ENCODE assay signal across 9 cellular contexts in the genomic region with DNA sequence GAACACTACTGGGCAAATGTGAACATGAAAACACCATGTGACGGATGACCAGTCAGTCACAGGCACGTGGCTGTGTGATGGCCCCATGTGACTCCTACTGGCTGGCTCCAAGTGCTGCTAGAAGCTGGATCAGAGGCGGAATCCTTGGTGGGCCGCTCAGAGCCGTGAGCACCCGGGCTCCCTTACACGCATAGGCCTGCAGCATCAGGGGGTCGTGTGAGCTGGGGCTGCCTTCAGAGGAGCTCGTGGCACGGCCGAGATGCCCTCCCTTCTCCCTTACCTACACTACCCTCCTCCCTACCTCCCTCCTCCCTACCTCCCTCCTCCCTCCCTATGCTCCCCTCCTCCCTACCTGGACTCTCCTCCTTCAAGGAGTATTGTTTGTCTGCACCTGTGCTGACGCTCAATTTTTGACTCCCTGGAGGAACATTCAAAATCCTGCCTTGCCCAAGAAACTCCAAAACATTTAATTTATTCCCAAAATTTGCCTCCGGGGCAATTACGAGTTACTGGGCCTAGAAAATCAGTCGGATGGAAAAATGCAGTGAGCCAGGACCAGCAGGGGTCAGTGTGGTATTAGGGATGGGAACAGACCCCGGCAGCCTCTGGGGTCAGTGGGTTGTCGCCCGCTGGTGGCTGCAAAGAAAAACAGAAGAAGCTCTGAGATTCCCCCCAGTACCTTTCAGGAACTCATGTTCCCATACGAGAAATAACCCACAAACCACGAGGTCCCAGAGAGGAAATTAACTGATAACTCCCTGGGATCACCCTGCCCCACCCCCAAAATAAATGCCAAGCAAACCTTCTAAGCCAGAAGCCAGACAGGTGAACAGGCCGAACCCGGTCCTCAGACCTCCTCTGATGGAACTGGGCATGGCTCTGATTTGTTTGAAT.
DNase-seq lines count a peak whose midpoint lies in the region; ATAC-seq, FAIRE-seq and TF ChIP-seq lines count a peak whose summit lies in the region.
"Had no signal": no experiment of that assay in that cellular context is flagged by ENCODE, and none has a peak within 500 bp of the region (broad histone marks: within the 10 kb centered on the region; RNA-seq: fewer than 3 reads in every experiment).

No MANE protein-coding gene starts in this region.

- TF ChIP-seq POLR2A in esophagus squamous epithelium (IDR thresholded peaks at IDR 0.05), result no peak
- no peak for TF ChIP-seq POLR2A in testis (IDR thresholded peaks at IDR 0.05)

- intact Hi-C loops in esophagus squamous epithelium (cut with DNase I) (loop anchor here (10.0 kb wide), 1 partner anchor 104 kb away; a partner anchor contains a TSS), testis (cut with DNase I; ENCODE audit: low total_unique reads) (loop anchor here (5.0 kb wide), 1 partner anchor 172 kb away; no protein-coding TSS in a partner anchor)

- H3K9me3 ChIP-seq in OCI-LY1 (ENCODE audit: low read length), result no peaks in the 10 kb centered on the region
- H3K9me3 ChIP-seq in esophagus squamous epithelium, result no peaks in the 10 kb centered on the region
- H3K9me3 ChIP-seq in testis, result no peaks in the 10 kb centered on the region

- H3K4me1 Mint-ChIP-seq in neural crest cell, result peaks cover 6% of the 10 kb centered on the region

- H3K27ac Mint-ChIP-seq in neural crest cell (ENCODE audit: unreplicated experiment), result no peak overlapping the region
- H3K27ac Mint-ChIP-seq: activated B cell treated with CpG ODN at 0.5 μM for 24 hours had no signal

- no peak overlapping the region for H3K4me3 Mint-ChIP-seq in neural crest cell
- H3K4me3 Mint-ChIP-seq: activated B cell treated with CpG ODN at 0.5 μM for 24 hours had no signal

- H3K4me3 ChIP-seq in OCI-LY1 (ENCODE audit: low read depth, low read length, poor library complexity, severe bottlenecking) (no peak overlapping the region), esophagus squamous epithelium (no peak overlapping the region), testis (no peak overlapping the region)

- TF ChIP-seq CTCF in D721Med (IDR thresholded peaks at IDR 0.05; ENCODE audit: insufficient read depth, missing control alignments) (peak; percentile 97), OCI-LY1 (IDR thresholded peaks at IDR 0.05; ENCODE audit: low read length) (peak; percentile 99), esophagus squamous epithelium (IDR thresholded peaks at IDR 0.05) (peak; percentile 81 to 96 (median 89)), neural crest cell (conservative IDR thresholded peaks at IDR 0.05) (peak; percentile 90), testis (IDR thresholded peaks at IDR 0.05) (peak; percentile 74 to 88 (median 82))

- H3K79me2 ChIP-seq in OCI-LY1 (ENCODE audit: insufficient read depth, low read length), result no peaks in the 10 kb centered on the region

- no peaks in the 10 kb centered on the region for H3K27me3 ChIP-seq in OCI-LY1 (ENCODE audit: insufficient read depth, low read length)
- no peaks in the 10 kb centered on the region for H3K27me3 ChIP-seq in esophagus squamous epithelium
- H3K27me3 ChIP-seq in testis, result no peaks in the 10 kb centered on the region

- no peaks in the 10 kb centered on the region for H3K36me3 ChIP-seq in OCI-LY1 (ENCODE audit: insufficient read depth, low read length)
- no peaks in the 10 kb centered on the region for H3K36me3 ChIP-seq in esophagus squamous epithelium
- no peaks in the 10 kb centered on the region for H3K36me3 ChIP-seq in testis (ENCODE audit: low read depth, missing control alignments)

- no peaks in the 10 kb centered on the region for H3K9me2 ChIP-seq in OCI-LY1 (ENCODE audit: low read depth, low read length)

- DNase-seq in D721Med (ENCODE audit: insufficient read length, low spot score), result no peak
- peak; percentile 65 for DNase-seq in HuH-7 (ENCODE audit: low spot score)
- peak; percentile 54 for DNase-seq in activated T-cell treated with anti-CD3 and anti-CD28 coated beads for 24 hours (ENCODE audit: low read depth)
- DNase-seq in esophagus squamous epithelium (lab: John Stamatoyannopoulos, UW), result no peak
- DNase-seq in neural crest cell (ENCODE audit: low read depth, low spot score), result peak; percentile 87
- peak; percentile 83 for DNase-seq in testis
- DNase-seq: activated B cell treated with CpG ODN at 0.5 μM for 24 hours had no signal

- H3K9ac ChIP-seq in OCI-LY1 (ENCODE audit: low read length), result no peak overlapping the region

- peaks cover 12% of the 10 kb centered on the region for H3K4me1 ChIP-seq in OCI-LY1 (ENCODE audit: insufficient read depth, low read length, severe bottlenecking)
- peaks cover 19 to 46% (median 28%) of the 10 kb centered on the region in 3 donors for H3K4me1 ChIP-seq in esophagus squamous epithelium
- H3K4me1 ChIP-seq in testis, result no peaks in the 10 kb centered on the region

- no peaks in the 10 kb centered on the region for H3F3A ChIP-seq in OCI-LY1 (ENCODE audit: insufficient read depth, low read length)

- no peak overlapping the region for H2AFZ ChIP-seq in OCI-LY1 (ENCODE audit: low read length)

- no peak overlapping the region for H3K4me2 ChIP-seq in OCI-LY1 (ENCODE audit: low read length)

- no peaks in the 10 kb centered on the region for H3K27me3 Mint-ChIP-seq in neural crest cell (ENCODE audit: low read depth)
- H3K27me3 Mint-ChIP-seq: activated B cell treated with CpG ODN at 0.5 μM for 24 hours had no signal

- H3K27ac ChIP-seq in OCI-LY1 (ENCODE audit: low read depth, low read length, poor library complexity, severe bottlenecking) (no peak overlapping the region), esophagus squamous epithelium (peak overlapping the region in 1 of 4 donors; percentile 8), testis (no peak overlapping the region)

- FAIRE-seq in D721Med (lab: Jason Lieb, UNC), result no peak

- ATAC-seq in HG03565 (IDR thresholded peaks at IDR 0.05; ENCODE audit: unreplicated experiment), result no peak

- WGBS in esophagus squamous epithelium, 2 donors, result 37% methylated on average over 16 to 20 of the region's 22 CpGs
- WGBS in testis, 2 donors, result 46 to 52% methylated on average over 18 to 22 of the region's 22 CpGs

- no peaks in the 10 kb centered on the region for H3K9me3 Mint-ChIP-seq in neural crest cell
- H3K9me3 Mint-ChIP-seq: activated B cell treated with CpG ODN at 0.5 μM for 24 hours had no signal

- no peaks in the 10 kb centered on the region for H3K36me3 Mint-ChIP-seq in neural crest cell (ENCODE audit: low read depth)

- H4K20me1 ChIP-seq in OCI-LY1 (ENCODE audit: insufficient read depth, low read length), result no peaks in the 10 kb centered on the region

Comparison
In these comparisons a context has a peak if more than half of its experiments do, and no peak if none do; other contexts are left out.
1. DNase-seq: peak in HuH-7 (single experiment), activated T-cell treated with anti-CD3 and anti-CD28 coated beads for 24 hours (single experiment), neural crest cell (single experiment) and testis (single experiment); none in D721Med (single experiment) and esophagus squamous epithelium (single experiment).
2. Peak in every context shown above with its lines, with median percentiles within 50 percentile points of each other: CTCF ChIP-seq.